Comparison of ENCODE assay signal across 1 cellular context in genomic region chr13:27125357-27126282, GRCh38.
TF ChIP-seq lines count a peak whose summit lies in the region.

No MANE protein-coding gene starts in this region.

TF ChIP-seq in K562, 482 proteins besides CTCF, POLR2A, EP300 and RAD21 (continued from another document and continues in another):
- TF ChIP-seq ZNF518B (CRISPR knock-in tag; IDR thresholded peaks at IDR 0.05): no peak
- TF ChIP-seq IFI16 (CRISPR knock-in tag; IDR thresholded peaks at IDR 0.05): no peak
- TF ChIP-seq NONO (IDR thresholded peaks at IDR 0.05; ENCODE audit: low read depth in 2 of 2, low read length in 1 of 2): no peak
- no peak for TF ChIP-seq USF2 (CRISPR knock-in tag; IDR thresholded peaks at IDR 0.05)
- TF ChIP-seq RUNX1 (IDR thresholded peaks at IDR 0.05; ENCODE audit: low read depth): no peak
- TF ChIP-seq FOXK1 (CRISPR knock-in tag; IDR thresholded peaks at IDR 0.05; ENCODE audit: borderline replicate concordance): no peak
- TF ChIP-seq MBD1 (CRISPR knock-in tag; IDR thresholded peaks at IDR 0.05): no peak
- no peak for TF ChIP-seq CC2D1A (IDR thresholded peaks at IDR 0.05)
- TF ChIP-seq RAD51 (IDR thresholded peaks at IDR 0.05; ENCODE audit: borderline replicate concordance, low read depth): no peak
- TF ChIP-seq NR2C2 (CRISPR knock-in tag; IDR thresholded peaks at IDR 0.05): no peak
- peak; percentile 74 for TF ChIP-seq NR2C2 (tag; IDR thresholded peaks at IDR 0.05)
- TF ChIP-seq E4F1 (CRISPR knock-in tag; IDR thresholded peaks at IDR 0.05; ENCODE audit: borderline replicate concordance): no peak
- no peak for TF ChIP-seq RFX5 (IDR thresholded peaks at IDR 0.05; ENCODE audit: low read depth, low read length)
- TF ChIP-seq CBX2 (IDR thresholded peaks at IDR 0.05; ENCODE audit: insufficient read depth, low read length, poor library complexity, severe bottlenecking): no peak
- no peak for TF ChIP-seq ZNF318 (IDR thresholded peaks at IDR 0.05; ENCODE audit: borderline replicate concordance in 1 of 2, low read depth in 1 of 2)
- TF ChIP-seq PYGO2 (tag; IDR thresholded peaks at IDR 0.05): no peak
- no peak for TF ChIP-seq CHD4 (IDR thresholded peaks at IDR 0.05; ENCODE audit: insufficient read depth, insufficient replicate concordance, low read depth, low read length, poor library complexity, severe bottlenecking)
- no peak for TF ChIP-seq TCF15 (CRISPR knock-in tag; IDR thresholded peaks at IDR 0.05)
- TF ChIP-seq ATF6 (CRISPR knock-in tag; IDR thresholded peaks at IDR 0.05): no peak
- TF ChIP-seq CEBPZ (IDR thresholded peaks at IDR 0.05; ENCODE audit: borderline replicate concordance, low read depth, low read length): no peak
- TF ChIP-seq TEAD4 (IDR thresholded peaks at IDR 0.05; ENCODE audit: low read length): no peak
- TF ChIP-seq TEAD4 (CRISPR knock-in tag; IDR thresholded peaks at IDR 0.05; ENCODE audit: borderline replicate concordance): 0 out of 2 replicates have a peak, but pooled peaks have one; percentile 33
- no peak for TF ChIP-seq CBX8 (IDR thresholded peaks at IDR 0.05; ENCODE audit: borderline replicate concordance, extremely low read depth, low read depth, low read length, poor library complexity, severe bottlenecking)
- no peak for TF ChIP-seq ZNF830 (CRISPR knock-in tag; IDR thresholded peaks at IDR 0.05)
- TF ChIP-seq KLF10 (CRISPR knock-in tag; IDR thresholded peaks at IDR 0.05): no peak
